1 cellular context compared by ENCODE assay signal in the genomic region with DNA sequence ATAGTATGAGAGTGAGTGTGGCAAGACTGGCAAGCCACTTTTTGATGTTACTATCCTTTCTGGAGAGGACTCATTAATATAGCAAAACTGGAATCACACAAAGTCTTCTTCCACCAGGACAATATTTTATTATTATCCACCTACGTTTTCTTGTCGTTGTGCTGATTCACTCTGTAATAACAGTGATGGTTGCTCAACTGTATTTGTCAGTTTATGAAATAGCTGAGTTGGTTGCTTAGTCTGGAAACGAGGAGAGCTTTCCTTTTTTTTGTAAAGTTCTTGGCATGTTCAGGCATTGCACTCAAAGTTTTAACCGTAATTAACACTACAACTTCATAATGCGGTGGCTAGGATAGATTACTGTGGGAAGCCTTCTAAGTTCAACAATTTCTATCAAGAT.
TF ChIP-seq lines count a peak whose summit lies in the region.

No MANE protein-coding gene starts in this region.

TF ChIP-seq in K562, 482 proteins besides CTCF, POLR2A, EP300 and RAD21:
- TF ChIP-seq, protein P1, sequence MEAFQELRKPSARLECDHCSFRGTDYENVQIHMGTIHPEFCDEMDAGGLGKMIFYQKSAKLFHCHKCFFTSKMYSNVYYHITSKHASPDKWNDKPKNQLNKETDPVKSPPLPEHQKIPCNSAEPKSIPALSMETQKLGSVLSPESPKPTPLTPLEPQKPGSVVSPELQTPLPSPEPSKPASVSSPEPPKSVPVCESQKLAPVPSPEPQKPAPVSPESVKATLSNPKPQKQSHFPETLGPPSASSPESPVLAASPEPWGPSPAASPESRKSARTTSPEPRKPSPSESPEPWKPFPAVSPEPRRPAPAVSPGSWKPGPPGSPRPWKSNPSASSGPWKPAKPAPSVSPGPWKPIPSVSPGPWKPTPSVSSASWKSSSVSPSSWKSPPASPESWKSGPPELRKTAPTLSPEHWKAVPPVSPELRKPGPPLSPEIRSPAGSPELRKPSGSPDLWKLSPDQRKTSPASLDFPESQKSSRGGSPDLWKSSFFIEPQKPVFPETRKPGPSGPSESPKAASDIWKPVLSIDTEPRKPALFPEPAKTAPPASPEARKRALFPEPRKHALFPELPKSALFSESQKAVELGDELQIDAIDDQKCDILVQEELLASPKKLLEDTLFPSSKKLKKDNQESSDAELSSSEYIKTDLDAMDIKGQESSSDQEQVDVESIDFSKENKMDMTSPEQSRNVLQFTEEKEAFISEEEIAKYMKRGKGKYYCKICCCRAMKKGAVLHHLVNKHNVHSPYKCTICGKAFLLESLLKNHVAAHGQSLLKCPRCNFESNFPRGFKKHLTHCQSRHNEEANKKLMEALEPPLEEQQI (IDR thresholded peaks at IDR 0.05): no peak
- TF ChIP-seq DPF2 (IDR thresholded peaks at IDR 0.05) (peak; percentile 32; the same call in 1 of the 2 replicates), U2AF1 (optimal IDR thresholded peaks at IDR 0.05; ENCODE audit: low read depth, low read length) (no peak), TBL1XR1 (IDR thresholded peaks at IDR 0.05; ENCODE audit: low read length in 2 of 2) (no peak), CAMTA2 (CRISPR knock-in tag; conservative IDR thresholded peaks at IDR 0.05) (no peak), DNMT1 (IDR thresholded peaks at IDR 0.05) (no peak), NFYB (IDR thresholded peaks at IDR 0.05; ENCODE audit: extremely low read depth, insufficient read length) (no peak), SIX5 (IDR thresholded peaks at IDR 0.05; ENCODE audit: borderline replicate concordance in 1 of 2, insufficient read depth in 1 of 2, low read depth in 1 of 2, low read length in 2 of 2) (no peak), LEF1 (IDR thresholded peaks at IDR 0.05) (no peak), ZNF507 (tag; conservative IDR thresholded peaks at IDR 0.05) (no peak), ZFX (CRISPR knock-in tag; IDR thresholded peaks at IDR 0.05) (no peak), MAFG (tag; conservative IDR thresholded peaks at IDR 0.05) (peak; percentile 55; the same call in 1 of the 2 replicates), CEBPG (CRISPR knock-in tag; IDR thresholded peaks at IDR 0.05) (no peak), CEBPG (tag; conservative IDR thresholded peaks at IDR 0.05 in 1 of 2, IDR thresholded peaks at IDR 0.05 in 1 of 2) (peak; percentile 18 to 44; a peak in 1 of 4 replicates), SREBF2 (CRISPR knock-in tag; IDR thresholded peaks at IDR 0.05) (no peak), ZNF644 (tag; IDR thresholded peaks at IDR 0.05; ENCODE audit: low read depth) (no peak), C11orf30 (IDR thresholded peaks at IDR 0.05; ENCODE audit: low read depth) (peak; percentile 34; the same call in 1 of the 2 replicates), SMARCE1 (IDR thresholded peaks at IDR 0.05) (no peak), CEBPB (tag; IDR thresholded peaks at IDR 0.05) (peak; percentile 75), NFE2 (IDR thresholded peaks at IDR 0.05; ENCODE audit: low read depth) (peak; percentile 55), CBX3 (IDR thresholded peaks at IDR 0.05; ENCODE audit: borderline replicate concordance in 1 of 2, low read length in 2 of 2) (no peak)
- TF ChIP-seq, protein P2, sequence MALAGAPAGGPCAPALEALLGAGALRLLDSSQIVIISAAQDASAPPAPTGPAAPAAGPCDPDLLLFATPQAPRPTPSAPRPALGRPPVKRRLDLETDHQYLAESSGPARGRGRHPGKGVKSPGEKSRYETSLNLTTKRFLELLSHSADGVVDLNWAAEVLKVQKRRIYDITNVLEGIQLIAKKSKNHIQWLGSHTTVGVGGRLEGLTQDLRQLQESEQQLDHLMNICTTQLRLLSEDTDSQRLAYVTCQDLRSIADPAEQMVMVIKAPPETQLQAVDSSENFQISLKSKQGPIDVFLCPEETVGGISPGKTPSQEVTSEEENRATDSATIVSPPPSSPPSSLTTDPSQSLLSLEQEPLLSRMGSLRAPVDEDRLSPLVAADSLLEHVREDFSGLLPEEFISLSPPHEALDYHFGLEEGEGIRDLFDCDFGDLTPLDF (CRISPR knock-in tag; IDR thresholded peaks at IDR 0.05): no peak
- TF ChIP-seq, protein P3, sequence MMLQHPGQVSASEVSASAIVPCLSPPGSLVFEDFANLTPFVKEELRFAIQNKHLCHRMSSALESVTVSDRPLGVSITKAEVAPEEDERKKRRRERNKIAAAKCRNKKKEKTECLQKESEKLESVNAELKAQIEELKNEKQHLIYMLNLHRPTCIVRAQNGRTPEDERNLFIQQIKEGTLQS (IDR thresholded peaks at IDR 0.05): no peak
- TF ChIP-seq, protein P3 (CRISPR knock-in tag; conservative IDR thresholded peaks at IDR 0.05): no peak
- TF ChIP-seq, protein P4, sequence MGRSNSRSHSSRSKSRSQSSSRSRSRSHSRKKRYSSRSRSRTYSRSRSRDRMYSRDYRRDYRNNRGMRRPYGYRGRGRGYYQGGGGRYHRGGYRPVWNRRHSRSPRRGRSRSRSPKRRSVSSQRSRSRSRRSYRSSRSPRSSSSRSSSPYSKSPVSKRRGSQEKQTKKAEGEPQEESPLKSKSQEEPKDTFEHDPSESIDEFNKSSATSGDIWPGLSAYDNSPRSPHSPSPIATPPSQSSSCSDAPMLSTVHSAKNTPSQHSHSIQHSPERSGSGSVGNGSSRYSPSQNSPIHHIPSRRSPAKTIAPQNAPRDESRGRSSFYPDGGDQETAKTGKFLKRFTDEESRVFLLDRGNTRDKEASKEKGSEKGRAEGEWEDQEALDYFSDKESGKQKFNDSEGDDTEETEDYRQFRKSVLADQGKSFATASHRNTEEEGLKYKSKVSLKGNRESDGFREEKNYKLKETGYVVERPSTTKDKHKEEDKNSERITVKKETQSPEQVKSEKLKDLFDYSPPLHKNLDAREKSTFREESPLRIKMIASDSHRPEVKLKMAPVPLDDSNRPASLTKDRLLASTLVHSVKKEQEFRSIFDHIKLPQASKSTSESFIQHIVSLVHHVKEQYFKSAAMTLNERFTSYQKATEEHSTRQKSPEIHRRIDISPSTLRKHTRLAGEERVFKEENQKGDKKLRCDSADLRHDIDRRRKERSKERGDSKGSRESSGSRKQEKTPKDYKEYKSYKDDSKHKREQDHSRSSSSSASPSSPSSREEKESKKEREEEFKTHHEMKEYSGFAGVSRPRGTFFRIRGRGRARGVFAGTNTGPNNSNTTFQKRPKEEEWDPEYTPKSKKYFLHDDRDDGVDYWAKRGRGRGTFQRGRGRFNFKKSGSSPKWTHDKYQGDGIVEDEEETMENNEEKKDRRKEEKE (IDR thresholded peaks at IDR 0.05; ENCODE audit: borderline replicate concordance in 1 of 2, control insufficient read depth in 1 of 2, low read depth in 2 of 2, low read length in 1 of 2): no peak
- TF ChIP-seq, protein P5, sequence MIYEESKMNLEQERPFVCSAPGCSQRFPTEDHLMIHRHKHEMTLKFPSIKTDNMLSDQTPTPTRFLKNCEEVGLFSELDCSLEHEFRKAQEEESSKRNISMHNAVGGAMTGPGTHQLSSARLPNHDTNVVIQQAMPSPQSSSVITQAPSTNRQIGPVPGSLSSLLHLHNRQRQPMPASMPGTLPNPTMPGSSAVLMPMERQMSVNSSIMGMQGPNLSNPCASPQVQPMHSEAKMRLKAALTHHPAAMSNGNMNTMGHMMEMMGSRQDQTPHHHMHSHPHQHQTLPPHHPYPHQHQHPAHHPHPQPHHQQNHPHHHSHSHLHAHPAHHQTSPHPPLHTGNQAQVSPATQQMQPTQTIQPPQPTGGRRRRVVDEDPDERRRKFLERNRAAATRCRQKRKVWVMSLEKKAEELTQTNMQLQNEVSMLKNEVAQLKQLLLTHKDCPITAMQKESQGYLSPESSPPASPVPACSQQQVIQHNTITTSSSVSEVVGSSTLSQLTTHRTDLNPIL (CRISPR knock-in tag; IDR thresholded peaks at IDR 0.05): no peak
- TF ChIP-seq, protein P6, sequence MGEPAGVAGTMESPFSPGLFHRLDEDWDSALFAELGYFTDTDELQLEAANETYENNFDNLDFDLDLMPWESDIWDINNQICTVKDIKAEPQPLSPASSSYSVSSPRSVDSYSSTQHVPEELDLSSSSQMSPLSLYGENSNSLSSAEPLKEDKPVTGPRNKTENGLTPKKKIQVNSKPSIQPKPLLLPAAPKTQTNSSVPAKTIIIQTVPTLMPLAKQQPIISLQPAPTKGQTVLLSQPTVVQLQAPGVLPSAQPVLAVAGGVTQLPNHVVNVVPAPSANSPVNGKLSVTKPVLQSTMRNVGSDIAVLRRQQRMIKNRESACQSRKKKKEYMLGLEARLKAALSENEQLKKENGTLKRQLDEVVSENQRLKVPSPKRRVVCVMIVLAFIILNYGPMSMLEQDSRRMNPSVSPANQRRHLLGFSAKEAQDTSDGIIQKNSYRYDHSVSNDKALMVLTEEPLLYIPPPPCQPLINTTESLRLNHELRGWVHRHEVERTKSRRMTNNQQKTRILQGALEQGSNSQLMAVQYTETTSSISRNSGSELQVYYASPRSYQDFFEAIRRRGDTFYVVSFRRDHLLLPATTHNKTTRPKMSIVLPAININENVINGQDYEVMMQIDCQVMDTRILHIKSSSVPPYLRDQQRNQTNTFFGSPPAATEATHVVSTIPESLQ (CRISPR knock-in tag; IDR thresholded peaks at IDR 0.05): no peak
- TF ChIP-seq, protein P7, sequence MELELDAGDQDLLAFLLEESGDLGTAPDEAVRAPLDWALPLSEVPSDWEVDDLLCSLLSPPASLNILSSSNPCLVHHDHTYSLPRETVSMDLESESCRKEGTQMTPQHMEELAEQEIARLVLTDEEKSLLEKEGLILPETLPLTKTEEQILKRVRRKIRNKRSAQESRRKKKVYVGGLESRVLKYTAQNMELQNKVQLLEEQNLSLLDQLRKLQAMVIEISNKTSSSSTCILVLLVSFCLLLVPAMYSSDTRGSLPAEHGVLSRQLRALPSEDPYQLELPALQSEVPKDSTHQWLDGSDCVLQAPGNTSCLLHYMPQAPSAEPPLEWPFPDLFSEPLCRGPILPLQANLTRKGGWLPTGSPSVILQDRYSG (tag; conservative IDR thresholded peaks at IDR 0.05; ENCODE audit: low read depth): no peak
- TF ChIP-seq, protein P8, sequence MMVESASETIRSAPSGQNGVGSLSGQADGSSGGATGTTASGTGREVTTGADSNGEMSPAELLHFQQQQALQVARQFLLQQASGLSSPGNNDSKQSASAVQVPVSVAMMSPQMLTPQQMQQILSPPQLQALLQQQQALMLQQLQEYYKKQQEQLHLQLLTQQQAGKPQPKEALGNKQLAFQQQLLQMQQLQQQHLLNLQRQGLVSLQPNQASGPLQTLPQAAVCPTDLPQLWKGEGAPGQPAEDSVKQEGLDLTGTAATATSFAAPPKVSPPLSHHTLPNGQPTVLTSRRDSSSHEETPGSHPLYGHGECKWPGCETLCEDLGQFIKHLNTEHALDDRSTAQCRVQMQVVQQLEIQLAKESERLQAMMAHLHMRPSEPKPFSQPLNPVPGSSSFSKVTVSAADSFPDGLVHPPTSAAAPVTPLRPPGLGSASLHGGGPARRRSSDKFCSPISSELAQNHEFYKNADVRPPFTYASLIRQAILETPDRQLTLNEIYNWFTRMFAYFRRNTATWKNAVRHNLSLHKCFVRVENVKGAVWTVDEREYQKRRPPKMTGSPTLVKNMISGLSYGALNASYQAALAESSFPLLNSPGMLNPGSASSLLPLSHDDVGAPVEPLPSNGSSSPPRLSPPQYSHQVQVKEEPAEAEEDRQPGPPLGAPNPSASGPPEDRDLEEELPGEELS (CRISPR knock-in tag; IDR thresholded peaks at IDR 0.05; ENCODE audit: borderline replicate concordance): no peak
- TF ChIP-seq, protein P9, sequence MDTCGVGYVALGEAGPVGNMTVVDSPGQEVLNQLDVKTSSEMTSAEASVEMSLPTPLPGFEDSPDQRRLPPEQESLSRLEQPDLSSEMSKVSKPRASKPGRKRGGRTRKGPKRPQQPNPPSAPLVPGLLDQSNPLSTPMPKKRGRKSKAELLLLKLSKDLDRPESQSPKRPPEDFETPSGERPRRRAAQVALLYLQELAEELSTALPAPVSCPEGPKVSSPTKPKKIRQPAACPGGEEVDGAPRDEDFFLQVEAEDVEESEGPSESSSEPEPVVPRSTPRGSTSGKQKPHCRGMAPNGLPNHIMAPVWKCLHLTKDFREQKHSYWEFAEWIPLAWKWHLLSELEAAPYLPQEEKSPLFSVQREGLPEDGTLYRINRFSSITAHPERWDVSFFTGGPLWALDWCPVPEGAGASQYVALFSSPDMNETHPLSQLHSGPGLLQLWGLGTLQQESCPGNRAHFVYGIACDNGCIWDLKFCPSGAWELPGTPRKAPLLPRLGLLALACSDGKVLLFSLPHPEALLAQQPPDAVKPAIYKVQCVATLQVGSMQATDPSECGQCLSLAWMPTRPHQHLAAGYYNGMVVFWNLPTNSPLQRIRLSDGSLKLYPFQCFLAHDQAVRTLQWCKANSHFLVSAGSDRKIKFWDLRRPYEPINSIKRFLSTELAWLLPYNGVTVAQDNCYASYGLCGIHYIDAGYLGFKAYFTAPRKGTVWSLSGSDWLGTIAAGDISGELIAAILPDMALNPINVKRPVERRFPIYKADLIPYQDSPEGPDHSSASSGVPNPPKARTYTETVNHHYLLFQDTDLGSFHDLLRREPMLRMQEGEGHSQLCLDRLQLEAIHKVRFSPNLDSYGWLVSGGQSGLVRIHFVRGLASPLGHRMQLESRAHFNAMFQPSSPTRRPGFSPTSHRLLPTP (IDR thresholded peaks at IDR 0.05; ENCODE audit: borderline replicate concordance, extremely low read depth, insufficient read length): no peak
TF ChIP-seq in K562: peak in this region for 6.
